18 cellular contexts compared by ENCODE assay signal in genomic region chr11:43758942-43759341, GRCh38.
"Had no signal": no experiment of that assay in that cellular context is flagged by ENCODE, and none has a peak within 500 bp of the region (broad histone marks: within the 10 kb centered on the region; RNA-seq: fewer than 3 reads in every experiment).

No MANE protein-coding gene starts in this region.

- H3K4me3 ChIP-seq: left lung, psoas muscle, skin epidermis, stomach had no signal

- H3K27me3 ChIP-seq: left lung, stomach had no signal

- H3K27ac ChIP-seq: psoas muscle, skin epidermis, stomach had no signal

- H3K4me1 ChIP-seq: psoas muscle, stomach had no signal

- H3K9me3 ChIP-seq: left lung, psoas muscle, stomach had no signal

- FAIRE-seq: frontal cortex had no signal

- ATAC-seq: activated CD8-positive, alpha-beta T cell treated with anti-CD3 and anti-CD28 coated beads, Interleukin-2, amount 10 ng/mL, durations not matched to agents 7 days and 5 days; left lung; psoas muscle; right cardiac atrium had no signal

- DNase-seq: activated CD4-positive, alpha-beta T cell treated with anti-CD3 and anti-CD28 coated beads, Interleukin-2, amount 10 ng/mL, durations not matched to agents 7 days and 5 days; activated CD8-positive, alpha-beta T cell treated with anti-CD3 and anti-CD28 coated beads, Interleukin-2, amount 10 ng/mL, durations not matched to agents 7 days and 5 days; activated naive CD4-positive, alpha-beta T cell treated with Interleukin-2 at 50 U/mL for 16 hours; activated naive CD8-positive, alpha-beta T cell treated with anti-CD3 and anti-CD28 coated beads, Interleukin-2, amount 10 ng/mL, durations not matched to agents 7 days and 5 days; activated T-cell treated with anti-CD3 and anti-CD28 coated beads, Interleukin-2, amount 50 U/mL, for 24 hours; amygdala; endodermal cell; erythroblast; head of caudate nucleus; left lung; mammary epithelial cell; psoas muscle; right cardiac atrium; stimulated activated CD4-positive, alpha-beta T cell treated with anti-CD3 and anti-CD28 coated beads, Interleukin-4, amount 100 ng/mL, for 1 hour; stomach; trophoblast cell had no signal
